26 cellular contexts compared by ENCODE assay signal in genomic region chr2:146295080-146295670, GRCh38.
A peak's percentile ranks its signal among the peaks of the same experiment; 100 is the strongest.
DNase-seq lines count a peak whose midpoint lies in the region; ATAC-seq, FAIRE-seq and TF ChIP-seq lines count a peak whose summit lies in the region.
"Had no signal": no experiment of that assay in that cellular context is flagged by ENCODE, and none has a peak within 500 bp of the region (broad histone marks: within the 10 kb centered on the region; RNA-seq: fewer than 3 reads in every experiment).

No MANE protein-coding gene starts in this region.

- no peak overlapping the region for H3K9ac ChIP-seq in HCT116 (ENCODE audit: low read length)
- H3K9ac ChIP-seq in GM12878 (ENCODE audit: control insufficient read depth, insufficient read depth, low read length), result no peak overlapping the region

- no peaks in the 10 kb centered on the region for H3K4me1 ChIP-seq in HCT116 (ENCODE audit: control insufficient read depth in 1 of 2, insufficient read depth in 2 of 2, low read length in 2 of 2)
- no peaks in the 10 kb centered on the region for H3K4me1 ChIP-seq in OCI-LY7 (ENCODE audit: insufficient read depth, low read length, poor library complexity, severe bottlenecking)
- H3K4me1 ChIP-seq in GM12878 (ENCODE audit: control insufficient read depth, insufficient read depth, low read length), result no peaks in the 10 kb centered on the region
- H3K4me1 ChIP-seq: esophagus squamous epithelium, pancreas, sigmoid colon, stomach had no signal

- no peaks in the 10 kb centered on the region for H3K27me3 ChIP-seq in HCT116 (ENCODE audit: insufficient read depth, low read length)
- no peaks in the 10 kb centered on the region for H3K27me3 ChIP-seq in GM12878 (replicated peaks in 1 of 2; ENCODE audit: control insufficient read depth in 2 of 2, insufficient read depth in 2 of 2, low read length in 1 of 2)
- H3K27me3 ChIP-seq: esophagus squamous epithelium, pancreas, sigmoid colon, stomach had no signal

- POLR2A ChIA-PET in HCT116 (lab: Charles Lee) (no interaction called here), OCI-LY7 (lab: Charles Lee) (no interaction called here), GM12878 (lab: Charles Lee) (no interaction called here)

- RAD21 ChIA-PET in HCT116 (lab: Charles Lee; ENCODE audit: low non-redundant PET in 1 of 2, low total read pairs in 2 of 2, uncharacterized antibody in 2 of 2, unreplicated experiment in 2 of 2) (no interaction called here), GM12878 (lab: Charles Lee; ENCODE audit: unreplicated experiment) (no interaction called here)

- TF ChIP-seq RAD21 in HCT116 (IDR thresholded peaks at IDR 0.05; ENCODE audit: low read depth), result no peak
- no peak for TF ChIP-seq RAD21 in GM12878 (IDR thresholded peaks at IDR 0.05; ENCODE audit: insufficient read depth, low read depth, low read length)

- no peak for TF ChIP-seq CTCF in HCT116 (IDR thresholded peaks at IDR 0.05 in 2 of 3, conservative IDR thresholded peaks at IDR 0.05 in 1 of 3; ENCODE audit: borderline replicate concordance in 1 of 3, insufficient read depth in 1 of 3, low read depth in 2 of 3, low read length in 2 of 3)
- TF ChIP-seq CTCF in OCI-LY7 (conservative IDR thresholded peaks at IDR 0.05; ENCODE audit: low read length), result no peak
- TF ChIP-seq CTCF in GM12878 (IDR thresholded peaks at IDR 0.05 in 2 of 3, conservative IDR thresholded peaks at IDR 0.05 in 1 of 3; ENCODE audit: control insufficient read depth in 2 of 3, extremely low read depth in 1 of 3, insufficient read depth in 1 of 3, low read depth in 3 of 3, low read length in 3 of 3), result no peak

- H3K4me2 ChIP-seq in HCT116 (ENCODE audit: low read length) (no peak overlapping the region), OCI-LY7 (ENCODE audit: low read length) (no peak overlapping the region), GM12878 (ENCODE audit: control insufficient read depth, insufficient read depth) (no peak overlapping the region)

- H3K27ac ChIP-seq in HCT116 (ENCODE audit: low read depth, low read length) (no peak overlapping the region), OCI-LY7 (ENCODE audit: low read depth, low read length, poor library complexity, severe bottlenecking) (no peak overlapping the region), GM12878 (ENCODE audit: control insufficient read depth, insufficient read depth) (no peak overlapping the region)
- H3K27ac ChIP-seq: esophagus squamous epithelium, pancreas, sigmoid colon, stomach had no signal

- no peaks in the 10 kb centered on the region for H3K36me3 ChIP-seq in HCT116 (ENCODE audit: control insufficient read depth in 1 of 2, insufficient read depth in 2 of 2, low read length in 2 of 2)
- no peaks in the 10 kb centered on the region for H3K36me3 ChIP-seq in OCI-LY7 (ENCODE audit: insufficient read depth, low read length)
- no peaks in the 10 kb centered on the region for H3K36me3 ChIP-seq in GM12878 (ENCODE audit: control insufficient read depth in 2 of 2, insufficient read depth in 2 of 2, low read length in 1 of 2)
- H3K36me3 ChIP-seq: esophagus squamous epithelium, pancreas, sigmoid colon, stomach had no signal

- H2AFZ ChIP-seq in HCT116 (ENCODE audit: low read depth, low read length, poor library complexity, severe bottlenecking) (no peak overlapping the region), OCI-LY7 (ENCODE audit: low read length) (no peak overlapping the region), GM12878 (ENCODE audit: control insufficient read depth, low read depth, low read length) (no peak overlapping the region)

- WGBS in GM12878 (ENCODE audit: insufficient coverage, insufficient replicate concordance, low lambda C conversion rate, missing lambda C conversion rate), result 81% methylated on average over 1 of the region's 1 CpG

- no peak overlapping the region for H3K4me3 ChIP-seq in HCT116 (replicated peaks in 1 of 2; ENCODE audit: low read depth in 1 of 2, low read length in 2 of 2)
- no peak overlapping the region for H3K4me3 ChIP-seq in OCI-LY7 (ENCODE audit: low read depth, low read length, poor library complexity, severe bottlenecking)
- no peak overlapping the region for H3K4me3 ChIP-seq in GM12878
- H3K4me3 ChIP-seq: esophagus squamous epithelium, lung, pancreas, sigmoid colon, stomach had no signal

- intact Hi-C loops in HCT116 (cut with micrococcal nuclease) (no loop called here), OCI-LY7 (cut with micrococcal nuclease; ENCODE audit: unreplicated experiment) (no loop called here), GM12878 (cut with micrococcal nuclease; ENCODE audit: unreplicated experiment) (loop anchor here (10.0 kb wide), 1 partner anchor 140 kb away; no protein-coding TSS in a partner anchor)

- no peaks in the 10 kb centered on the region; a peak in 1 of 4 replicates for H3K9me3 ChIP-seq in HCT116 (ENCODE audit: control insufficient read depth in 1 of 2, insufficient read depth in 1 of 2, low read depth in 1 of 2, low read length in 2 of 2)
- H3K9me3 ChIP-seq in OCI-LY7 (ENCODE audit: low read length), result no peaks in the 10 kb centered on the region
- H3K9me3 ChIP-seq in GM12878 (replicated peaks; ENCODE audit: control insufficient read depth, insufficient read depth, low read length), result no peaks in the 10 kb centered on the region
- H3K9me3 ChIP-seq: pancreas had no signal

- no peaks in the 10 kb centered on the region for H4K20me1 ChIP-seq in HCT116 (ENCODE audit: insufficient read depth)
- no peaks in the 10 kb centered on the region for H4K20me1 ChIP-seq in OCI-LY7 (ENCODE audit: insufficient read depth, low read length)
- H4K20me1 ChIP-seq in GM12878 (ENCODE audit: control insufficient read depth, insufficient read depth), result no peaks in the 10 kb centered on the region

- FAIRE-seq in GM12878 (lab: Jason Lieb, UNC), result peak; percentile 64
- FAIRE-seq: keratinocyte had no signal

- in situ Hi-C loops in GM12878 (cut with MboI), result no loop called here

- H3K9me2 ChIP-seq in HCT116 (ENCODE audit: insufficient read depth) (no peaks in the 10 kb centered on the region), OCI-LY7 (ENCODE audit: insufficient read depth, low read length) (no peaks in the 10 kb centered on the region)

- no peak for TF ChIP-seq EP300 in GM12878 (IDR thresholded peaks at IDR 0.05; ENCODE audit: borderline replicate concordance in 1 of 2, control insufficient read depth in 1 of 2, low read depth in 2 of 2, low read length in 2 of 2)

- ATAC-seq in HCT116 (no peak), GM12878 (no peak), GM19324 (IDR thresholded peaks at IDR 0.05; ENCODE audit: low FRiP score, unreplicated experiment) (no peak), HG02763 (IDR thresholded peaks at IDR 0.05; ENCODE audit: unreplicated experiment) (no peak)
- ATAC-seq: activated CD8-positive, alpha-beta memory T cell treated with anti-CD3 and anti-CD28 coated beads, Interleukin-2, amount 10 ng/mL, durations not matched to agents 7 days and 5 days; activated naive CD8-positive, alpha-beta T cell treated with anti-CD3 and anti-CD28 coated beads, Interleukin-2, amount 50 U/mL, for 24 hours; pancreas had no signal

- no TSS peak for BruUV-seq in HCT116 (replicated peaks; lab: Mats Ljungman, UMichigan)
- no TSS peak for BruUV-seq in OCI-LY7 (replicated peaks; lab: Mats Ljungman, UMichigan)
- BruUV-seq in GM12878 (replicated peaks; lab: Mats Ljungman, UMichigan), result no TSS peak

- SMC1A ChIA-PET in GM12878 (lab: Charles Lee; ENCODE audit: uncharacterized antibody, unreplicated experiment), result interaction anchor here (1.1 kb wide), 1 partner anchor 11 kb away, joined by 3 read pairs; no protein-coding TSS in a partner anchor

- no peak for TF ChIP-seq POLR2A in HCT116 (IDR thresholded peaks at IDR 0.05; ENCODE audit: borderline replicate concordance, extremely low read depth, insufficient read depth, insufficient read length)
- no peak for TF ChIP-seq POLR2A in GM12878 (IDR thresholded peaks at IDR 0.05; ENCODE audit: low read depth, low read length)

- peak; percentile 27 for DNase-seq in A172 (ENCODE audit: low spot score)
- no peak for DNase-seq in HCT116 (ENCODE audit: low read depth, low spot score)
- peak; percentile 2 for DNase-seq in OCI-LY7 (ENCODE audit: low spot score)
- DNase-seq in GM12878 (ENCODE audit: low read depth, low spot score), result no peak
- DNase-seq in anterior cingulate cortex (lab: John Stamatoyannopoulos, UW), result no peak
- no peak for DNase-seq in cortex of kidney (lab: John Stamatoyannopoulos, UW)
- DNase-seq: activated CD4-positive, CD25-positive, alpha-beta regulatory T cell treated with anti-CD3 and anti-CD28 coated beads, Interleukin-2, amount 50 U/mL, for 72 hours; activated CD8-positive, alpha-beta memory T cell treated with anti-CD3 and anti-CD28 coated beads, Interleukin-2, amount 10 ng/mL, durations not matched to agents 7 days and 5 days; activated naive CD8-positive, alpha-beta T cell treated with anti-CD3 and anti-CD28 coated beads, Interleukin-2, amount 50 U/mL, for 24 hours; caudate nucleus; CD8-positive, alpha-beta memory T cell; effector CD8-positive, alpha-beta T cell; esophagus squamous epithelium; HCEC 1CT; naive B cell; NCI-H1436 treated with DMSO at 0.1 percent for 48 hours; NCI-H226; NK-92 treated with Interleukin-12 subunit alpha and Interleukin-12 subunit beta, amount 100 ng/mL, for 24 hours; pancreas; Right ventricle myocardium superior; sigmoid colon; stomach had no signal

- no peaks in the 10 kb centered on the region for H3K79me2 ChIP-seq in HCT116 (ENCODE audit: insufficient read depth, low read length)
- H3K79me2 ChIP-seq in OCI-LY7 (ENCODE audit: insufficient read depth, low read depth, low read length), result no peaks in the 10 kb centered on the region
- no peaks in the 10 kb centered on the region for H3K79me2 ChIP-seq in GM12878 (ENCODE audit: control insufficient read depth, insufficient read depth, low read length)

- CTCF ChIA-PET in HCT116 (lab: Charles Lee), result no interaction called here
- CTCF ChIA-PET in OCI-LY7 (lab: Charles Lee; ENCODE audit: unreplicated experiment), result no interaction called here
- CTCF ChIA-PET in GM12878 (lab: Yijun Ruan, JAX), result interaction anchor here (0.8 kb wide), 1 partner anchor 10 kb away, joined by 3 read pairs; no protein-coding TSS in a partner anchor

TF ChIP-seq in GM12878, 131 proteins besides CTCF, POLR2A, EP300 and RAD21:
- no peak for TF ChIP-seq ESRRA (IDR thresholded peaks at IDR 0.05; ENCODE audit: low read length)
- TF ChIP-seq CBX5 (IDR thresholded peaks at IDR 0.05; ENCODE audit: low read depth), result peak; percentile 66; the same call in 1 of the 2 replicates
TF ChIP-seq in GM12878: peak in this region for 1.

Comparison
In these comparisons a context has a peak if more than half of its experiments do, and no peak if none do; other contexts are left out.
1. DNase-seq: peak in A172 (single experiment) and OCI-LY7 (single experiment); none in HCT116 (single experiment), GM12878 (single experiment), anterior cingulate cortex (0 of 58) and cortex of kidney (single experiment).